ENCODE assay signal across 12 cellular contexts in the genomic region with DNA sequence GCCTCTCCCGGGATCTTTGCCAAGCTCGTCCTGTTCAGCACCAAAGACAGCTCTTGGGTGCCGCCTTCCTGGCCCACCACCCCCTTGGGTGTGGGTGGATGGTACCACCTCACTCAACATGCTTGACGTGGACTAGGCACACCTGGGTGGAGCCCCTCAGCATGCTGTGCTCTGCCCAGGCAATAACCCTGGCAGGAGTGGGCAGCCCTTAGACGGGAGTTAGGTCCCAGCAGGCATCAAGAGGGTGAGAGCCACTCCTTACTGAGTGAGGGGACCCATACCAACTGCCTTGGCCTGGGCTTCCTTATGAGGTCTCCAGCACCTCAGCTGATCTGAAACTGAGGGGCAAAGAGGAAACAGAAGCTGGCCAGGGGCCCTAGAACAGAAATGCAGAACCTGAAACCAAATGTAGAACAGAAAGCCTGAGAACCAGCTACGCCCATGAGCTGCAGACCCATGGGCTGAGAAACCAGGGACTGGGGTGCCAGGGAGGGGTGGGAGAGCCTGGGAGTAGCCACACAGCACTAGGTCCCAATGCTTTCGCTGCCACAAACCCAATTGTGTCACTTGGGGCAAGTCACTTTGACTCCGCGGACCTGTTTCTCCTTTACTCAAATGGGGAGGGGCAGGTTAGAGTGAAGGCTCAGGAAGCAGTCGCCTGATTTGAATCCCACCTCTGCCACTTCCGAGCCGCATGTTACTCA. TPM values are rescaled to one million over a fixed set of nuclear protein-coding genes. Genes with fewer than 3 reads are reported as not detected.
A peak's percentile ranks its signal among the peaks of the same experiment; 100 is the strongest.
DNase-seq lines count a peak whose midpoint lies in the region; FAIRE-seq and TF ChIP-seq lines count a peak whose summit lies in the region.
"Had no signal": no experiment of that assay in that cellular context is flagged by ENCODE, and none has a peak within 500 bp of the region (broad histone marks: within the 10 kb centered on the region; RNA-seq: fewer than 3 reads in every experiment).

No MANE protein-coding gene starts in this region.

- TF ChIP-seq CTCF in A673 (conservative IDR thresholded peaks at IDR 0.05; ENCODE audit: low read depth, low read length) = no peak

- H3K4me3 ChIP-seq in duodenal mucosa (ENCODE audit: low read depth in 1 of 2, low read length in 2 of 2) (peak overlapping the region; percentile 17 to 62), A673 (ENCODE audit: low read depth, low read length, poor library complexity, severe bottlenecking) (no peak overlapping the region)
- H3K4me3 ChIP-seq: SJCRH30 had no signal

- BruUV-seq in A673 (replicated peaks; lab: Mats Ljungman, UMichigan) = no TSS peak

- DNase-seq in GM18507 (ENCODE audit: extremely low spot score, insufficient read length, low read depth) (no peak), HTR-8/SVneo (ENCODE audit: insufficient read length, low spot score) (no peak), putamen (ENCODE audit: low spot score) (peak; percentile 41), glomerular visceral epithelial cell (ENCODE audit: extremely low spot score) (no peak), NCI-H345 treated with DMSO at 0.1 percent for 48 hours (lab: John Stamatoyannopoulos, UW; ENCODE audit: unreplicated experiment) (no peak), A673 (ENCODE audit: low spot score) (no peak)
- DNase-seq in stimulated activated naive CD4-positive, alpha-beta T cell treated with Interleukin-2 at 50 U/mL for 16 hours (lab: John Stamatoyannopoulos, UW) = no peak
- DNase-seq: activated naive CD4-positive, alpha-beta T cell treated with anti-CD3 and anti-CD28 coated beads, Interleukin-2, amount 50 U/mL, for 16 hours had no signal

- CTCF ChIA-PET in A673 (lab: Charles Lee) = interaction anchor here (1.3 kb wide), 1 partner anchor 11 kb away, joined by 6 read pairs; no protein-coding TSS in a partner anchor

- peak; percentile 92 for FAIRE-seq in GM18507 (lab: Jason Lieb, UNC)
- peak; percentile 46 for FAIRE-seq in HTR-8/SVneo (lab: Jason Lieb, UNC)

- POLR2A ChIA-PET in A673 (lab: Charles Lee; ENCODE audit: low non-redundant PET) = no interaction called here

- H3K27me3 ChIP-seq in duodenal mucosa (ENCODE audit: control insufficient read depth in 1 of 2, insufficient read depth in 2 of 2, low read length in 2 of 2) (no peaks in the 10 kb centered on the region), A673 (replicated peaks; ENCODE audit: insufficient read depth, low read depth, low read length, poor library complexity) (no peaks in the 10 kb centered on the region)
- H3K27me3 ChIP-seq: SJCRH30 had no signal

- H3K9me3 ChIP-seq in duodenal mucosa (ENCODE audit: control insufficient read depth in 1 of 2, low read length in 2 of 2) = no peaks in the 10 kb centered on the region
- no peaks in the 10 kb centered on the region for H3K9me3 ChIP-seq in A673 (ENCODE audit: low read depth, low read length, poor library complexity, severe bottlenecking)
- H3K9me3 ChIP-seq: SJCRH30 had no signal

- no peak overlapping the region for H3K27ac ChIP-seq in duodenal mucosa (ENCODE audit: low read depth, low read length)
- no peak overlapping the region for H3K27ac ChIP-seq in A673 (ENCODE audit: low read depth, low read length, poor library complexity, severe bottlenecking)
- H3K27ac ChIP-seq: SJCRH30 had no signal

- H3K9ac ChIP-seq in duodenal mucosa (ENCODE audit: low read depth in 1 of 2, low read length in 2 of 2) = peak overlapping the region in 1 of 2 donors; percentile 18

- H3K36me3 ChIP-seq in duodenal mucosa (ENCODE audit: control insufficient read depth in 1 of 2, insufficient read depth in 2 of 2, low read length in 2 of 2) (no peaks in the 10 kb centered on the region), A673 (ENCODE audit: insufficient read depth, low read length, poor library complexity, severe bottlenecking) (no peaks in the 10 kb centered on the region)
- H3K36me3 ChIP-seq: SJCRH30 had no signal

- peaks cover 10 to 16% of the 10 kb centered on the region in 2 donors for H3K4me1 ChIP-seq in duodenal mucosa (ENCODE audit: control insufficient read depth in 1 of 2, insufficient read depth in 2 of 2, low read length in 2 of 2)
- no peaks in the 10 kb centered on the region for H3K4me1 ChIP-seq in A673 (ENCODE audit: insufficient read depth, low read length, poor library complexity, severe bottlenecking)
- H3K4me1 ChIP-seq: SJCRH30 had no signal

- intact Hi-C loops in A673 (cut with micrococcal nuclease; ENCODE audit: unreplicated experiment) = no loop called here

RNA-seq across cellular contexts. Expression of a gene that starts 2.0 kb away (rescaled TPM):
- not detected in 2 replicates for total RNA-seq in A673 (2021)
- total RNA-seq: fibroblast of villous mesenchyme, progenitor cell of endocrine pancreas, SJCRH30 had no signal

RNA-seq across cellular contexts. Expression of a gene that starts 21.5 kb away (rescaled TPM):
- total RNA-seq in A673 (2021) = 219 and 242 TPM in 2 replicates

RNA-seq across cellular contexts. Expression of a gene that starts 53.0 kb away (rescaled TPM):
- not detected in 2 replicates for total RNA-seq in A673 (2021)
- total RNA-seq: progenitor cell of endocrine pancreas, SJCRH30 had no signal
